ENCODE assay signal across 11 cellular contexts in the genomic region with DNA sequence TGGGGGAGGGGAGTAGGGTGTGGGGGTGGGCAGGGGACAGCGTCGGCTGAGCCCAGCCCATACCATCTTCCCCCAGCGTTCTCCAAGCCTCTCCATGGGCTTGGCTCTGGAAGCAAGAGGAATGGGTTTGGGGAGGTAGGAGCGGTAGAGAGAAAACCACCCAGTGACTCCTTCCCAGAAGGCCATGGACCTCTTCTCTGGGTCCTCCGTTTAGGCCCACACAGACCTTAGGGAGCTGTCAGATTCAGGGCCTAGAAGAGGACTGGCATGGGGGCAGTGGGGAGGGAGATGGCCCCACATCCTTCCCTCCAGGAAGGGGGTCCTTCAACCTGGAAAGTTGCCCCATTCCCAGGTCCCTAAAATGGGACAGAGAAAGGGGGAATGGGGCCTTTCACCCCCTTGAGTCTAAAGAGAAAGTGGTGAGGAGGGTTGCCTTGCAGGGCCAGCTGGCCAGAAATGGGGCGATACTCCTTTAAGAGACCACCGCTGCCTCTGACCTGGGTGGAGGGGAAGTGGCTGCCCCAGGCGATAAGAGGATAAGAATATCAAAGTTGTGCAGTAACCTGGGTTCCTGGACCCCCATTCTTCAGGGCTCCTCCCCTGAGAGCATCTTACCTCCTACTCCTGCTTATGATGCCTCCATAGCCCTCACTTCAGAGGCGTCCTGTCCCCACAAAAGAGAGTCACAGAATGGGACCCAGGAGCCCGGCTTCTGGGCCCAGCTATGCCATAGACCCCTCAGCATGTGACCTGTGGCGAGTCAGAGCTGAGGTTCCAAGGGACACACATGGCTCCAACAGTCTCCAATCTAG. TPM values are rescaled to one million over a fixed set of nuclear protein-coding genes. Genes with fewer than 3 reads are reported as not detected.
DNase-seq lines count a peak whose midpoint lies in the region; FAIRE-seq and TF ChIP-seq lines count a peak whose summit lies in the region.
"Had no signal": no experiment of that assay in that cellular context is flagged by ENCODE, and none has a peak within 500 bp of the region (broad histone marks: within the 10 kb centered on the region; RNA-seq: fewer than 3 reads in every experiment).

No MANE protein-coding gene starts in this region.

- no peaks in the 10 kb centered on the region for H4K20me1 ChIP-seq in OCI-LY1 (ENCODE audit: insufficient read depth, low read length)

- peaks cover 26% of the 10 kb centered on the region for H3K36me3 ChIP-seq in OCI-LY1 (ENCODE audit: insufficient read depth, low read length)
- no peaks in the 10 kb centered on the region for H3K36me3 ChIP-seq in colonic mucosa
- peaks cover 0 to 24% (median 10%) of the 10 kb centered on the region in 6 donors for H3K36me3 ChIP-seq in spleen

- peaks cover 32% of the 10 kb centered on the region for H3F3A ChIP-seq in OCI-LY1 (ENCODE audit: insufficient read depth, low read length)

- H3K9ac ChIP-seq in OCI-LY1 (ENCODE audit: low read length), result peak overlapping the region; percentile 99
- peak overlapping the region; percentile 26 to 52 for H3K9ac ChIP-seq in colonic mucosa (ENCODE audit: low read depth in 2 of 2, low read length in 2 of 2)

- peak overlapping the region; percentile 97 for H3K4me2 ChIP-seq in OCI-LY1 (ENCODE audit: low read length)

- H3K4me3 Mint-ChIP-seq in nephron progenitor cell, result no peak overlapping the region

- TF ChIP-seq POLR2A in GM12892 (IDR thresholded peaks at IDR 0.05; ENCODE audit: low read depth, low read length) (peak; percentile 46; the same call in 1 of the 2 replicates), spleen (IDR thresholded peaks at IDR 0.05) (no peak)

- H3K4me1 Mint-ChIP-seq in nephron progenitor cell, result peaks cover 75% of the 10 kb centered on the region

- no peaks in the 10 kb centered on the region for H3K9me3 ChIP-seq in OCI-LY1 (ENCODE audit: low read length)
- no peaks in the 10 kb centered on the region for H3K9me3 ChIP-seq in colonic mucosa
- no peaks in the 10 kb centered on the region for H3K9me3 ChIP-seq in spleen

- FAIRE-seq in GM12892 (lab: Jason Lieb, UNC), result no peak

- H3K4me1 ChIP-seq in OCI-LY1 (ENCODE audit: insufficient read depth, low read length, severe bottlenecking) (peaks cover 79% of the 10 kb centered on the region), colonic mucosa (no peaks in the 10 kb centered on the region), spleen (peaks cover 17 to 83% (median 66%) of the 10 kb centered on the region in 6 donors)

- no peak overlapping the region for H2AFZ ChIP-seq in OCI-LY1 (ENCODE audit: low read length)

- peak overlapping the region; percentile 99 for H3K27ac ChIP-seq in OCI-LY1 (ENCODE audit: low read depth, low read length, poor library complexity, severe bottlenecking)
- peak overlapping the region; percentile 88 for H3K27ac ChIP-seq in colonic mucosa
- H3K27ac ChIP-seq in spleen, result peak overlapping the region; percentile 97 to 100 (median 99)

- peak; percentile 2 for DNase-seq in GM12892 (ENCODE audit: insufficient read length)
- no peak for DNase-seq in colonic mucosa
- peak; percentile 77 for DNase-seq in spleen
- no peak for DNase-seq in GM10248 (ENCODE audit: extremely low spot score)
- DNase-seq in nephron progenitor cell, result no peak
- DNase-seq in effector CD8-positive, alpha-beta T cell (lab: John Stamatoyannopoulos, UW), result no peak
- DNase-seq: dermis blood vessel endothelial cell, hypothalamus, NCI-H1436 treated with DMSO at 0.1 percent for 48 hours had no signal

- H3K9me2 ChIP-seq in OCI-LY1 (ENCODE audit: low read depth, low read length), result no peaks in the 10 kb centered on the region

- WGBS in spleen, 5 donors, result 9 to 37% (median 22%) methylated on average over 9 to 11 of the region's 11 CpGs

- H3K4me3 ChIP-seq in OCI-LY1 (ENCODE audit: low read depth, low read length, poor library complexity, severe bottlenecking) (peak overlapping the region; percentile 99), colonic mucosa (peak overlapping the region; percentile 48), spleen (peak overlapping the region; percentile 90 to 100 (median 96))

- POLR2A ChIA-PET in GM10248 (lab: Yijun Ruan, JAX), result interaction anchor here (2.3 to 4.5 kb wide), 2 partner anchors 11 to 13 kb away, joined by 13 to 90 read pairs; no protein-coding TSS in a partner anchor

- peaks cover 8% of the 10 kb centered on the region for H3K79me2 ChIP-seq in OCI-LY1 (ENCODE audit: insufficient read depth, low read length)

- H3K27ac Mint-ChIP-seq in nephron progenitor cell, result no peak overlapping the region

- no peak for TF ChIP-seq CTCF in OCI-LY1 (IDR thresholded peaks at IDR 0.05; ENCODE audit: low read length)
- no peak for TF ChIP-seq CTCF in colonic mucosa (IDR thresholded peaks at IDR 0.05)
- TF ChIP-seq CTCF in spleen (IDR thresholded peaks at IDR 0.05 in 8 of 11, conservative IDR thresholded peaks at IDR 0.05 in 3 of 11), result no peak
- no peak for TF ChIP-seq CTCF in GM10248 (IDR thresholded peaks at IDR 0.05; ENCODE audit: control extremely low read depth, extremely low read depth, low read depth, missing control alignments)
- TF ChIP-seq CTCF in nephron progenitor cell (IDR thresholded peaks at IDR 0.05), result no peak

- no peaks in the 10 kb centered on the region for H3K27me3 ChIP-seq in OCI-LY1 (ENCODE audit: insufficient read depth, low read length)
- H3K27me3 ChIP-seq in colonic mucosa, result no peaks in the 10 kb centered on the region
- no peaks in the 10 kb centered on the region for H3K27me3 ChIP-seq in spleen (replicated peaks in 1 of 7)

- no peaks in the 10 kb centered on the region for H3K36me3 Mint-ChIP-seq in nephron progenitor cell (ENCODE audit: low read depth)

- no peaks in the 10 kb centered on the region for H3K9me3 Mint-ChIP-seq in nephron progenitor cell

- intact Hi-C loops in colonic mucosa (cut with DNase I), result no loop called here
- intact Hi-C loops in spleen (cut with DNase I; ENCODE audit: low total_unique reads), result no loop called here

- CTCF ChIA-PET in GM10248 (lab: Yijun Ruan, JAX), result interaction anchor here (2.1 to 3.7 kb wide), 3 partner anchors 10 to 16 kb away, joined by 8 to 14 read pairs (median 10); no protein-coding TSS in a partner anchor

- peaks cover 5% of the 10 kb centered on the region for H3K27me3 Mint-ChIP-seq in nephron progenitor cell (ENCODE audit: low read depth, poor library complexity)

RNA-seq across cellular contexts. Expression of a gene that starts 5.0 kb away (rescaled TPM):
- 5.0 TPM for polyA plus RNA-seq in GM12892 (2012; ENCODE audit: missing spikeins)
- total RNA-seq in colonic mucosa (1 to 10 TPM; 3.7 to 5.4 TPM), spleen (10 to 100 TPM; 14.1 to 31.8 (median 18.5) TPM)
- 10 to 100 TPM; 11.5 to 26.5 (median 24.3) TPM for polyA plus RNA-seq in spleen

RNA-seq across cellular contexts. Expression of a gene that starts 18.4 kb away (rescaled TPM):
- polyA plus RNA-seq in GM12892 (2012; ENCODE audit: missing spikeins), result 94.9 TPM
- 10 to 100 TPM; 68.7 to 75.3 TPM for total RNA-seq in colonic mucosa
- total RNA-seq in spleen, result 10 to 100 TPM; 37.8 to 80.5 (median 64.0) TPM
- 100 to 1,000 TPM in 2 of 3 donors, 10 to 100 TPM in 1; 77.0 to 106 (median 104) TPM for polyA plus RNA-seq in spleen

RNA-seq across cellular contexts. Expression of a gene that starts 52.9 kb away (rescaled TPM):
- not detected for polyA plus RNA-seq in GM12892 (2012; ENCODE audit: missing spikeins)
- total RNA-seq in colonic mucosa (not detected), spleen (10 to 100 TPM in 5 of 7 donors, 1 to 10 TPM in 2; 5.8 to 75.7 (median 15.2) TPM)
- 1 to 10 TPM in 2 of 3 donors, under 1 TPM in 1; 0.52 to 2.2 (median 2.0) TPM for polyA plus RNA-seq in spleen
- total RNA-seq: dermis blood vessel endothelial cell had no signal
- polyA plus RNA-seq: neural cell had no signal

Comparison
In these comparisons a context has a peak if more than half of its experiments do, and no peak if none do; other contexts are left out.
1. DNase-seq: peak in GM12892 (single experiment) and spleen (single experiment); none in colonic mucosa (single experiment), GM10248 (single experiment), nephron progenitor cell (single experiment) and effector CD8-positive, alpha-beta T cell (single experiment).
2. H3K4me3 ChIP-seq: peak in every context shown above with its lines; median percentile 99 in OCI-LY1; 96 in spleen; 48 in colonic mucosa.
3. RNA of a gene that starts 52.9 kb away (total RNA-seq): 5.8 to 75.7 TPM in spleen; not detected in colonic mucosa; every median in the first group is over 4 times any median in the second.
4. Peak in every context shown above with its lines, with median percentiles within 50 percentile points of each other: H3K27ac ChIP-seq.